1 cellular context compared by ENCODE assay signal in genomic region chr20:45944151-45944964, GRCh38.
TF ChIP-seq lines count a peak whose summit lies in the region.

No MANE protein-coding gene starts in this region.

TF ChIP-seq in K562, 482 proteins besides CTCF, POLR2A, EP300 and RAD21 (continued from another document):
- TF ChIP-seq CLOCK (CRISPR knock-in tag; IDR thresholded peaks at IDR 0.05; ENCODE audit: borderline replicate concordance) (no peak), CTBP1 (IDR thresholded peaks at IDR 0.05; ENCODE audit: borderline replicate concordance) (0 out of 2 replicates have a peak, but pooled peaks have one; percentile 13), SREBF2 (CRISPR knock-in tag; IDR thresholded peaks at IDR 0.05) (no peak), POLR2B (IDR thresholded peaks at IDR 0.05; ENCODE audit: low read depth, partially characterized antibody) (peak; percentile 24), CEBPB (tag; IDR thresholded peaks at IDR 0.05) (peak; percentile 86), CREB1 (IDR thresholded peaks at IDR 0.05) (no peak), CREB1 (CRISPR knock-in tag; IDR thresholded peaks at IDR 0.05) (0 out of 2 replicates have a peak, but pooled peaks have one; percentile 30), DPF2 (IDR thresholded peaks at IDR 0.05) (peak; percentile 93), TBP (optimal IDR thresholded peaks at IDR 0.05; ENCODE audit: low read depth, low read length) (peak; percentile 29), ZHX1 (conservative IDR thresholded peaks at IDR 0.05; ENCODE audit: low read length) (no peak), ZNF445 (CRISPR knock-in tag; IDR thresholded peaks at IDR 0.05; ENCODE audit: low read depth) (no peak), PHTF2 (CRISPR knock-in tag; IDR thresholded peaks at IDR 0.05) (no peak), ATF3 (IDR thresholded peaks at IDR 0.05) (peak; percentile 95), ATF3 (CRISPR knock-in tag; conservative IDR thresholded peaks at IDR 0.05) (peak; percentile 78; the same call in 1 of the 2 replicates), ATF2 (CRISPR knock-in tag; IDR thresholded peaks at IDR 0.05) (no peak)
